ENCODE assay signal across 20 cellular contexts in the genomic region with DNA sequence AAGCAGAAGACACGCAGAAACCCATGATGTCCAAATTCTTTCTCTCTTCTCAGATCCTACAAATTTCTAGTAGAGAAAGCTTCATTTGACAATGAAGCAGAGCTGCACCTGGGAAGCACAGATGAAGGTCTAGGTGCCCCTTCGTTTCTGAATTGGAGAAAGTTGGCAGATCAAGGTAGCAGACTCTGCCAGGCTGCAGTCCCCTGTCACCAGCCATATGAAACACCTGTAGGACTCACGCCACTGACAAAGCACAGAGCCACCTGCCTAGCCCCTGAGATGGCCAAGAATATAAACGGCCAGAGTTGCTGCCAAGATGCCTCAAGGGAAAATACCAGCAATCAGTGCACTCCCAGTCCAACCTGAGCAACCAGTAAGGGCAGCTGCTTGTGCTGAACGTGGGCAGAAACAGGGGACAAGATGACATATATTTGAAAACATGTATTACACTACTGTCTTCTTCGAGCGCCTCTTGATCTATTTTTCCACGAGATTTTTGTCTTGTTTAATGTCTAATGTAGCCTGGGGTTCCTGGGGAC. TPM values are rescaled to one million over a fixed set of nuclear protein-coding genes. Genes with fewer than 3 reads are reported as not detected.
DNase-seq lines count a peak whose midpoint lies in the region; TF ChIP-seq lines count a peak whose summit lies in the region.
"Had no signal": no experiment of that assay in that cellular context is flagged by ENCODE, and none has a peak within 500 bp of the region (broad histone marks: within the 10 kb centered on the region; RNA-seq: fewer than 3 reads in every experiment).

No MANE protein-coding gene starts in this region.

- in situ Hi-C loops in T47D (cut with HindIII; ENCODE audit: low pct_unique_long_range_greater_than_20kb, low sequenced_read_pairs) (no loop called here), mammary epithelial cell (cut with MboI; ENCODE audit: low sequenced_read_pairs in 2 of 2) (no loop called here)

- TF ChIP-seq CTCF in MCF 10A (IDR thresholded peaks at IDR 0.05; ENCODE audit: unreplicated experiment) (no peak), mammary epithelial cell (conservative IDR thresholded peaks at IDR 0.05 in 1 of 2, IDR thresholded peaks at IDR 0.05 in 1 of 2; ENCODE audit: extremely low read depth in 1 of 2, insufficient read depth in 1 of 2, low read depth in 1 of 2, low read length in 2 of 2) (no peak)

- H3K9ac ChIP-seq in mammary epithelial cell (ENCODE audit: insufficient read depth, low read length): no peak overlapping the region
- H3K9ac ChIP-seq in mesenchymal stem cell (ENCODE audit: low read length): no peak overlapping the region
- H3K9ac ChIP-seq: SK-N-SH had no signal

- DNase-seq in T47D (ENCODE audit: low read depth in 1 of 2, low spot score in 1 of 2) (peak; percentile 68 to 98), MCF 10A (ENCODE audit: unreplicated experiment) (no peak), mammary epithelial cell (peak; percentile 20), islet precursor cell (peak; percentile 77), DMS53 treated with DMSO at 0.1 percent for 48 hours (lab: John Stamatoyannopoulos, UW; ENCODE audit: unreplicated experiment) (no peak), LoVo (ENCODE audit: low spot score) (no peak), mesenchymal stem cell (no peak), NCI-H510A (lab: John Stamatoyannopoulos, UW) (no peak)
- DNase-seq: BE2C; CD4-positive, alpha-beta memory T cell; EL; H9; Karpas-422; NCI-H1105; NCI-H1694; NCI-H2081 treated with DMSO at 0.1 percent for 48 hours; NCI-H510A treated with DMSO at 0.1 percent for 48 hours; NCI-H774; SK-N-SH had no signal

- H2AK5ac ChIP-seq in mesenchymal stem cell (ENCODE audit: low read length, severe bottlenecking): no peak overlapping the region

- no peak overlapping the region for H3K27ac ChIP-seq in mammary epithelial cell (ENCODE audit: insufficient read depth, low read depth, low read length)
- H3K27ac ChIP-seq in mesenchymal stem cell (ENCODE audit: low read length, poor library complexity, severe bottlenecking): no peak overlapping the region

- H3K4me2 ChIP-seq in mammary epithelial cell (ENCODE audit: insufficient read depth, low read depth, low read length) (peak overlapping the region; percentile 18), mesenchymal stem cell (ENCODE audit: low read length, poor library complexity, severe bottlenecking) (no peak overlapping the region)
- H3K4me2 ChIP-seq: SK-N-SH had no signal

- H3K27ac Mint-ChIP-seq in MCF 10A (ENCODE audit: low read depth, unreplicated experiment): no peak overlapping the region
- H3K27ac Mint-ChIP-seq: CD4-positive, alpha-beta memory T cell; H9; IgD-negative memory B cell had no signal

- H3K36me3 Mint-ChIP-seq in MCF 10A (ENCODE audit: insufficient read depth, unreplicated experiment): no peaks in the 10 kb centered on the region
- H3K36me3 Mint-ChIP-seq: CD4-positive, alpha-beta memory T cell; IgD-negative memory B cell had no signal

- H2BK15ac ChIP-seq in mesenchymal stem cell (ENCODE audit: low read depth, poor library complexity, severe bottlenecking): no peak overlapping the region

- H3K79me2 ChIP-seq in mammary epithelial cell (ENCODE audit: insufficient read depth, low read length): no peaks in the 10 kb centered on the region

- peaks cover 5% of the 10 kb centered on the region for H3K4me1 Mint-ChIP-seq in MCF 10A (ENCODE audit: insufficient read depth, unreplicated experiment)

- H2AFZ ChIP-seq in mammary epithelial cell (ENCODE audit: low read depth, low read length) (no peak overlapping the region), mesenchymal stem cell (ENCODE audit: low read depth, low read length) (no peak overlapping the region)

- BruUV-seq in MCF 10A (replicated peaks; lab: Mats Ljungman, UMichigan): no TSS peak
- no TSS peak for BruUV-seq in mammary epithelial cell (replicated peaks; lab: Mats Ljungman, UMichigan)

- no peak overlapping the region for H4K91ac ChIP-seq in mesenchymal stem cell (ENCODE audit: low read length)

- H3K18ac ChIP-seq in mesenchymal stem cell (ENCODE audit: low read depth in 1 of 2, low read length in 2 of 2): no peak overlapping the region

- WGBS in mammary epithelial cell (ENCODE audit: low coverage, missing lambda C conversion rate): 11% methylated on average over 8 of the region's 8 CpGs
- WGBS in mesenchymal stem cell: 69% methylated on average over 8 of the region's 8 CpGs

- CTCF ChIA-PET in MCF 10A (lab: Yijun Ruan, JAX): interaction anchor here (0.9 to 13.2 kb wide), 9 partner anchors 13 to 217 kb away, joined by 3 to 117 read pairs (median 10); no protein-coding TSS in a partner anchor
- CTCF ChIA-PET in mammary epithelial cell (lab: Charles Lee; ENCODE audit: low non-redundant PET): no interaction called here

- H2BK5ac ChIP-seq in mesenchymal stem cell (ENCODE audit: low read depth, low read length, poor library complexity, severe bottlenecking): no peak overlapping the region

- H3K4me3 ChIP-seq in mammary epithelial cell (replicated peaks in 1 of 3; ENCODE audit: insufficient read depth in 1 of 3, low read depth in 2 of 3, low read length in 3 of 3) (no peak overlapping the region), mesenchymal stem cell (ENCODE audit: insufficient read depth in 1 of 2, low read depth in 1 of 2, low read length in 2 of 2) (no peak overlapping the region)

- H3K14ac ChIP-seq in mesenchymal stem cell (ENCODE audit: low read length in 2 of 2): no peak overlapping the region

- no peak overlapping the region for H4K8ac ChIP-seq in mesenchymal stem cell (ENCODE audit: low read length)

- H3K4me1 ChIP-seq in mammary epithelial cell (ENCODE audit: insufficient read depth, low read length) (peaks cover 19% of the 10 kb centered on the region), mesenchymal stem cell (ENCODE audit: control insufficient read depth, insufficient read depth, low read depth, low read length) (peaks cover 11% of the 10 kb centered on the region)

- intact Hi-C loops in MCF 10A (cut with micrococcal nuclease) (no loop called here), mammary epithelial cell (cut with micrococcal nuclease) (no loop called here)

- POLR2A ChIA-PET in MCF 10A (lab: Yijun Ruan, JAX): interaction anchor here (0.6 to 5.5 kb wide), 12 partner anchors 9 to 127 kb away, joined by 3 to 49 read pairs (median 5); a partner anchor contains a TSS

- H3K4me3 Mint-ChIP-seq in MCF 10A (ENCODE audit: unreplicated experiment): no peak overlapping the region
- H3K4me3 Mint-ChIP-seq: H9 had no signal

- H3K27me3 ChIP-seq in mammary epithelial cell (ENCODE audit: insufficient read depth, low read length) (no peaks in the 10 kb centered on the region), mesenchymal stem cell (ENCODE audit: control insufficient read depth in 1 of 2, insufficient read depth in 1 of 2, low read length in 2 of 2) (peaks cover 65 to 87% of the 10 kb centered on the region in 2 experiments)

- H3K4ac ChIP-seq in mesenchymal stem cell (ENCODE audit: low read depth in 1 of 2, low read length in 2 of 2): no peak overlapping the region

- no peaks in the 10 kb centered on the region for H3K79me1 ChIP-seq in mesenchymal stem cell (replicated peaks; ENCODE audit: low read length, poor library complexity, severe bottlenecking)

- H3K23ac ChIP-seq in mesenchymal stem cell (ENCODE audit: low read length in 2 of 2): no peak overlapping the region

- H3K9me3 ChIP-seq in mammary epithelial cell (replicated peaks; ENCODE audit: insufficient read depth, low read length): no peaks in the 10 kb centered on the region
- H3K9me3 ChIP-seq in mesenchymal stem cell (ENCODE audit: control insufficient read depth, low read length): no peaks in the 10 kb centered on the region
- H3K9me3 ChIP-seq: BE2C, SK-N-SH had no signal

- H2BK120ac ChIP-seq in mesenchymal stem cell (ENCODE audit: low read depth, low read length): no peak overlapping the region

- no peaks in the 10 kb centered on the region for H3K27me3 Mint-ChIP-seq in MCF 10A (ENCODE audit: insufficient read depth, unreplicated experiment)

- dilution Hi-C loops in mammary epithelial cell (cut with HindIII; ENCODE audit: low sequenced_read_pairs): loop anchor here (10.0 kb wide), 1 partner anchor 506 kb away; no protein-coding TSS in a partner anchor

- H4K20me1 ChIP-seq in mammary epithelial cell (ENCODE audit: insufficient read depth, low read length): no peaks in the 10 kb centered on the region

- no peaks in the 10 kb centered on the region for H3K36me3 ChIP-seq in mammary epithelial cell (ENCODE audit: insufficient read depth, low read length)
- no peaks in the 10 kb centered on the region for H3K36me3 ChIP-seq in mesenchymal stem cell (ENCODE audit: control insufficient read depth in 1 of 2, insufficient read depth in 2 of 2, low read depth in 1 of 2, low read length in 2 of 2)
- H3K36me3 ChIP-seq: BE2C had no signal

- H3K9me3 Mint-ChIP-seq in MCF 10A (ENCODE audit: unreplicated experiment): no peaks in the 10 kb centered on the region
- H3K9me3 Mint-ChIP-seq: CD4-positive, alpha-beta memory T cell; H9; IgD-negative memory B cell had no signal

- no peak overlapping the region for H2BK12ac ChIP-seq in mesenchymal stem cell (ENCODE audit: low read length in 2 of 2)

RNA-seq across cellular contexts. Expression of a gene that starts 20.6 kb away (rescaled TPM):
- total RNA-seq in MCF 10A (2022): 65.9 and 75.9 TPM in 2 replicates
- 10 to 100 TPM in 1 of 2 donors, 1 to 10 TPM in 1; 4.8 to 11.8 TPM for total RNA-seq in mammary epithelial cell
- 7.4 TPM for polyA plus RNA-seq in mammary epithelial cell
- 11.8 TPM for polyA minus RNA-seq in mammary epithelial cell
- polyA plus RNA-seq in mesenchymal stem cell (2013, experiment 1 of 2): 4.0 TPM
- 4.8 TPM for polyA plus RNA-seq in mesenchymal stem cell (2013, experiment 2 of 2)

RNA-seq across cellular contexts. Expression of a gene that starts 31.3 kb away (rescaled TPM):
- 86.0 and 94.8 TPM in 2 replicates for total RNA-seq in MCF 10A (2022)
- total RNA-seq in mammary epithelial cell: 10 to 100 TPM; 33.4 to 37.5 TPM
- 20.1 TPM for polyA plus RNA-seq in mammary epithelial cell
- polyA minus RNA-seq in mammary epithelial cell: 41.7 TPM
- 19.9 TPM for polyA plus RNA-seq in mesenchymal stem cell (2013, experiment 1 of 2)
- 19.0 TPM for polyA plus RNA-seq in mesenchymal stem cell (2013, experiment 2 of 2)

Comparison
In these comparisons a context has a peak if more than half of its experiments do, and no peak if none do; other contexts are left out.
1. DNase-seq: peak in T47D (2 of 2), mammary epithelial cell (single experiment) and islet precursor cell (single experiment); none in MCF 10A (single experiment), DMS53 treated with DMSO at 0.1 percent for 48 hours (single experiment), LoVo (single experiment), mesenchymal stem cell (single experiment) and NCI-H510A (single experiment).